Comparison of ENCODE assay signal across 20 cellular contexts in the genomic region with DNA sequence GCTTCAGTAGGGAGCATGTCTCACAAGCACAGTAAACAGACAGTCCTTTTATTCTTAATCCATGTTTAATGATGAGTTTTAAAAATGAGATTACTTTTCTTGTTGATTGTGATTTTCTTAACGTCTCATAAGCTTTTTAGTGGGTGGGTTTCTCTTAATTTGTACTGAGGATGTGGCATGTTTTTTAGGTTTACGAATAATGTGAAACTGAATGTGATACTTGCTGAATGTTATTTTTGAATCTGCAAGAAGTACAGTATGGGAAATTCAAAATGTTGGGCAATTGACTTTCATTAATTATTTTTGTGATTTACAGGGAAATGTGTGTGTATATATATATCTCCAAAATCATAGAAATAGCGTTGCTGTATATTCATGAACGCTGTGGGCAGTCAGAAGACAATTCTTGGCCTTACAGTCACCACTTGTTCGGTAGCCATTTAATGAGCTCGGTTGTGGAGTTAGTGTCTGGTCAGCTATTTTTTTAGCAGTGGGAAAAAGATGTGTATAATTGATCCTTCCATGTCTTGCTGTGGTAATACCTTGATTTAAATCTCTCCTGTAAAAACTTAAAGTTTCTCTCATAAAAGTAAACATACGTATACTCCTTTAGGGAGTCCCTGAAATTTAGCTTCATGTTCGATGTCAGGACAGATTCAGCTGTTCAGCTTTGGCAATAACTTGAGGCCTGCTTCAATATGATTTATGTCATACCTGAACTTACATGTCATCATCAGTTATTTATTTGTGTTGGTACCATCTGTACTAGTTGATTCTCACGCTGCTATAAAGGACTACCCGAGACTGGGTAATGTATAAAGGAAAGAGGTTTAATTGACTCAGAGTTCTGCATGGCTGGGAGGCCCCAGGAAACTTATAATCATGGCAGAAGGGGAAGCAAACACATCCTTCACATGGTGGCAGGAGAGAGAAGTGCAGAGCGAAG. TPM values are rescaled to one million over a fixed set of nuclear protein-coding genes. Genes with fewer than 3 reads are reported as not detected.
A peak's percentile ranks its signal among the peaks of the same experiment; 100 is the strongest.
DNase-seq lines count a peak whose midpoint lies in the region; ATAC-seq and TF ChIP-seq lines count a peak whose summit lies in the region.
"Had no signal": no experiment of that assay in that cellular context is flagged by ENCODE, and none has a peak within 500 bp of the region (broad histone marks: within the 10 kb centered on the region; RNA-seq: fewer than 3 reads in every experiment).

No MANE protein-coding gene starts in this region.

- peaks cover 3% of the 10 kb centered on the region for H3K4me1 ChIP-seq in CD4-positive, CD25-positive, alpha-beta regulatory T cell (ENCODE audit: control insufficient read depth, insufficient read depth, low read length, poor library complexity, severe bottlenecking)
- H3K4me1 ChIP-seq: BLaER1 had no signal

- peak in 1 of 3 donors; percentile 23 for DNase-seq in CD4-positive, CD25-positive, alpha-beta regulatory T cell
- DNase-seq in activated CD4-positive, alpha-beta memory T cell treated with anti-CD3 and anti-CD28 coated beads for 36 hours, result no peak
- DNase-seq in NCI-H1417 (lab: John Stamatoyannopoulos, UW) (no peak), NCI-H2029 treated with DMSO at 0.1 percent for 48 hours (lab: John Stamatoyannopoulos, UW) (no peak), CD14-positive monocyte (ENCODE audit: low spot score) (no peak), NCI-H510A (lab: John Stamatoyannopoulos, UW) (no peak)
- DNase-seq: activated B cell treated with CpG ODN at 0.5 μM for 24 hours, dermis blood vessel endothelial cell, DMS79, KG1, left ventricle myocardium inferior, natural killer cell, NCI-H1694, NCI-H524 had no signal

- no peak overlapping the region for H3K27ac ChIP-seq in CD4-positive, CD25-positive, alpha-beta regulatory T cell (ENCODE audit: insufficient read depth, low read length, poor library complexity, severe bottlenecking)
- H3K27ac ChIP-seq: BLaER1, left ventricle myocardium inferior, tibial nerve had no signal

- H3K4me3 Mint-ChIP-seq in CD4-positive, CD25-positive, alpha-beta regulatory T cell, result no peak overlapping the region
- H3K4me3 Mint-ChIP-seq in activated CD4-positive, alpha-beta memory T cell treated with anti-CD3 and anti-CD28 coated beads for 36 hours, result no peak overlapping the region
- H3K4me3 Mint-ChIP-seq in CD14-positive monocyte, result no peak overlapping the region
- H3K4me3 Mint-ChIP-seq: activated B cell treated with CpG ODN at 0.5 μM for 24 hours, natural killer cell had no signal

- H3K4me3 ChIP-seq in CD4-positive, CD25-positive, alpha-beta regulatory T cell (ENCODE audit: low read depth, low read length), result no peak overlapping the region
- H3K4me3 ChIP-seq: BLaER1, hepatocyte, left ventricle myocardium inferior, tibial nerve had no signal

- peaks cover 26% of the 10 kb centered on the region for H3K36me3 Mint-ChIP-seq in CD4-positive, CD25-positive, alpha-beta regulatory T cell
- peaks cover 25% of the 10 kb centered on the region for H3K36me3 Mint-ChIP-seq in activated CD4-positive, alpha-beta memory T cell treated with anti-CD3 and anti-CD28 coated beads for 36 hours
- peaks cover 30 to 33% of the 10 kb centered on the region in 2 donors for H3K36me3 Mint-ChIP-seq in CD14-positive monocyte
- H3K36me3 Mint-ChIP-seq: natural killer cell had no signal

- ATAC-seq in CD4-positive, CD25-positive, alpha-beta regulatory T cell (ENCODE audit: low read depth in 2 of 2), result no peak
- ATAC-seq in GM18858 (IDR thresholded peaks at IDR 0.05; ENCODE audit: unreplicated experiment) (peak; percentile 67), HG02870 (IDR thresholded peaks at IDR 0.05; ENCODE audit: unreplicated experiment) (peak; percentile 67)
- ATAC-seq: natural killer cell, Panc1 had no signal

- no peaks in the 10 kb centered on the region for H3K27me3 ChIP-seq in CD4-positive, CD25-positive, alpha-beta regulatory T cell (ENCODE audit: control insufficient read depth, insufficient read depth, low read length)
- H3K27me3 ChIP-seq: BLaER1, hepatocyte, tibial nerve had no signal

- peak overlapping the region in 2 of 3 donors; percentile 23 to 44 for H3K27ac Mint-ChIP-seq in CD4-positive, CD25-positive, alpha-beta regulatory T cell
- H3K27ac Mint-ChIP-seq in activated CD4-positive, alpha-beta memory T cell treated with anti-CD3 and anti-CD28 coated beads for 36 hours, result peak overlapping the region; percentile 58
- H3K27ac Mint-ChIP-seq in CD14-positive monocyte, result no peak overlapping the region
- H3K27ac Mint-ChIP-seq: activated B cell treated with CpG ODN at 0.5 μM for 24 hours, natural killer cell had no signal

- TF ChIP-seq CTCF in CD14-positive monocyte (IDR thresholded peaks at IDR 0.05), result no peak

- CTCF ChIA-PET in activated CD4-positive, alpha-beta memory T cell treated with anti-CD3 and anti-CD28 coated beads for 36 hours (lab: Charles Lee), result no interaction called here

- H3K9me3 ChIP-seq in CD4-positive, CD25-positive, alpha-beta regulatory T cell (ENCODE audit: control insufficient read depth in 2 of 2, low read length in 2 of 2), result no peaks in the 10 kb centered on the region
- H3K9me3 ChIP-seq: BLaER1, left ventricle myocardium inferior, tibial nerve had no signal

- no peaks in the 10 kb centered on the region for H3K9me3 Mint-ChIP-seq in CD4-positive, CD25-positive, alpha-beta regulatory T cell
- no peaks in the 10 kb centered on the region for H3K9me3 Mint-ChIP-seq in activated CD4-positive, alpha-beta memory T cell treated with anti-CD3 and anti-CD28 coated beads for 36 hours
- H3K9me3 Mint-ChIP-seq in CD14-positive monocyte, result no peaks in the 10 kb centered on the region
- H3K9me3 Mint-ChIP-seq: activated B cell treated with CpG ODN at 0.5 μM for 24 hours, natural killer cell had no signal

- H3K27me3 Mint-ChIP-seq in CD4-positive, CD25-positive, alpha-beta regulatory T cell, result no peaks in the 10 kb centered on the region
- H3K27me3 Mint-ChIP-seq in activated CD4-positive, alpha-beta memory T cell treated with anti-CD3 and anti-CD28 coated beads for 36 hours, result no peaks in the 10 kb centered on the region
- no peaks in the 10 kb centered on the region for H3K27me3 Mint-ChIP-seq in CD14-positive monocyte (ENCODE audit: low read depth in 3 of 3)
- H3K27me3 Mint-ChIP-seq: activated B cell treated with CpG ODN at 0.5 μM for 24 hours had no signal

- H3K36me3 ChIP-seq in CD4-positive, CD25-positive, alpha-beta regulatory T cell (ENCODE audit: control insufficient read depth, insufficient read depth, low read length), result peaks cover 25% of the 10 kb centered on the region

- intact Hi-C loops in activated CD4-positive, alpha-beta memory T cell treated with anti-CD3 and anti-CD28 coated beads for 36 hours (cut with micrococcal nuclease), result no loop called here
- intact Hi-C loops in CD14-positive monocyte (cut with micrococcal nuclease), result no loop called here

- peaks cover 13 to 30% (median 25%) of the 10 kb centered on the region in 4 donors for H3K4me1 Mint-ChIP-seq in CD4-positive, CD25-positive, alpha-beta regulatory T cell
- peaks cover 28% of the 10 kb centered on the region for H3K4me1 Mint-ChIP-seq in activated CD4-positive, alpha-beta memory T cell treated with anti-CD3 and anti-CD28 coated beads for 36 hours (ENCODE audit: low read depth)
- H3K4me1 Mint-ChIP-seq in CD14-positive monocyte, result no peaks in the 10 kb centered on the region

- POLR2A ChIA-PET in activated CD4-positive, alpha-beta memory T cell treated with anti-CD3 and anti-CD28 coated beads for 36 hours (lab: Charles Lee), result no interaction called here

RNA-seq across cellular contexts. Expression of gene ICE1, which starts 15.0 kb away (rescaled TPM):
- 43.2 TPM for total RNA-seq in CD4-positive, CD25-positive, alpha-beta regulatory T cell
- 10 to 100 TPM in 3 of 4 donors, 1 to 10 TPM in 1; 9.9 to 18.5 (median 13.9) TPM for polyA plus RNA-seq in CD4-positive, CD25-positive, alpha-beta regulatory T cell
- 10 to 100 TPM; 25.5 to 26.0 TPM for total RNA-seq in activated CD4-positive, alpha-beta memory T cell treated with anti-CD3 and anti-CD28 coated beads for 36 hours
- polyA plus RNA-seq in CD14-positive monocyte, result 1 to 10 TPM; 2.4 to 8.2 TPM

Comparison
In these comparisons a context has a peak if more than half of its experiments do, and no peak if none do; other contexts are left out.
1. ATAC-seq: peak in GM18858 (single experiment) and HG02870 (single experiment); none in CD4-positive, CD25-positive, alpha-beta regulatory T cell (0 of 2).
2. H3K27ac Mint-ChIP-seq: peak in CD4-positive, CD25-positive, alpha-beta regulatory T cell (2 of 3) and activated CD4-positive, alpha-beta memory T cell treated with anti-CD3 and anti-CD28 coated beads for 36 hours (single experiment); none in CD14-positive monocyte (0 of 7).